Comparison of ENCODE assay signal across 23 cellular contexts in genomic region chr2:126916744-126917143, GRCh38. TPM values are rescaled to one million over a fixed set of nuclear protein-coding genes. Genes with fewer than 3 reads are reported as not detected.
"Had no signal": no experiment of that assay in that cellular context is flagged by ENCODE, and none has a peak within 500 bp of the region (broad histone marks: within the 10 kb centered on the region; RNA-seq: fewer than 3 reads in every experiment).

No MANE protein-coding gene starts in this region.

- H3K9me3 ChIP-seq: SJSA1 had no signal

- H3K36me3 ChIP-seq: SJSA1 had no signal

- H3K4me1 ChIP-seq: SJSA1 had no signal

- H3K4me3 ChIP-seq: SJSA1, SK-N-MC had no signal

- DNase-seq: IMR-90, Kasumi-1, KG1, MM.1S, NCI-H1092 treated with DMSO at 0.1 percent for 48 hours, NCI-H1436, NCI-H187, NCI-H2029, NCI-H2081 treated with DMSO at 0.1 percent for 48 hours, NCI-H2171 treated with DMSO at 0.1 percent for 48 hours, NCI-H345, NCI-H446 treated with DMSO at 0.1 percent for 48 hours, NCI-H510A treated with DMSO at 0.1 percent for 48 hours, NCI-H69, NCI-H774, Right ventricle myocardium superior, RPMI8226, SIG-M5 had no signal

- ATAC-seq: HepG2 had no signal

- H3K27ac ChIP-seq: SJSA1, SK-N-MC had no signal

RNA-seq across cellular contexts. Expression of gene TEX51, which starts 18.1 kb away (rescaled TPM):
- total RNA-seq: HepG2, HT1080, IMR-90, M059J, Right ventricle myocardium superior, SJSA1 had no signal
